1 cellular context compared by ENCODE assay signal in genomic region chr13:99895428-99895998, GRCh38.
TF ChIP-seq lines count a peak whose summit lies in the region.

No MANE protein-coding gene starts in this region.

TF ChIP-seq in SK-N-SH treated with all-trans-retinoic acid at 6 μM for 48 hours, 23 proteins besides CTCF, POLR2A, EP300 and RAD21 (continued from another document):
- no peak for TF ChIP-seq CSRNP3 (CRISPR knock-in tag; IDR thresholded peaks at IDR 0.05)
- no peak for TF ChIP-seq ZC3H10 (CRISPR knock-in tag; IDR thresholded peaks at IDR 0.05)
- no peak for TF ChIP-seq CREB5 (CRISPR knock-in tag; IDR thresholded peaks at IDR 0.05; ENCODE audit: low read depth)
- TF ChIP-seq CSDC2 (CRISPR knock-in tag; IDR thresholded peaks at IDR 0.05) = no peak
- no peak for TF ChIP-seq BACH2 (CRISPR knock-in tag; IDR thresholded peaks at IDR 0.05; ENCODE audit: borderline replicate concordance)
